Comparison of ENCODE assay signal across 8 cellular contexts in genomic region chr1:66332524-66332853, GRCh38.
A peak's percentile ranks its signal among the peaks of the same experiment; 100 is the strongest.
DNase-seq lines count a peak whose midpoint lies in the region; ATAC-seq and TF ChIP-seq lines count a peak whose summit lies in the region.

No MANE protein-coding gene starts in this region.

- H3K4me1 ChIP-seq in body of pancreas (no peaks in the 10 kb centered on the region), thoracic aorta (ENCODE audit: control insufficient read depth in 1 of 2, low read depth in 2 of 2) (peaks cover 2 to 45% of the 10 kb centered on the region in 2 donors)

- H3K9me3 ChIP-seq in body of pancreas (no peaks in the 10 kb centered on the region), thoracic aorta (no peaks in the 10 kb centered on the region)

- WGBS in body of pancreas, 2 donors = 6 to 10% methylated on average over 3 of the region's 3 CpGs
- WGBS in lower leg skin, 2 donors = 7 to 8% methylated on average over 3 of the region's 3 CpGs

- H3K27ac ChIP-seq in body of pancreas (peak overlapping the region; percentile 1 to 69 (median 58)), thoracic aorta (peak overlapping the region; percentile 70 to 77)

- TF ChIP-seq POLR2A in body of pancreas (IDR thresholded peaks at IDR 0.05) (no peak), lower leg skin (IDR thresholded peaks at IDR 0.05) (no peak)

- H3K4me3 ChIP-seq in body of pancreas = no peak overlapping the region
- H3K4me3 ChIP-seq in lower leg skin (ENCODE audit: low read depth, poor library complexity, severe bottlenecking) = peak overlapping the region; percentile 44
- peak overlapping the region; percentile 79 for H3K4me3 ChIP-seq in thoracic aorta

- peak overlapping the region; percentile 96 for H3K27ac Mint-ChIP-seq in T-helper 1 cell treated with Interleukin-12 subunit alpha and Interleukin-12 subunit beta and Interleukin-4 antibody, amounts not matched to agents 30 μg/mL and 1 μg/mL, for 36 hours

- intact Hi-C loops in body of pancreas (cut with DNase I) (no loop called here), lower leg skin (cut with DNase I; ENCODE audit: low total_unique reads) (no loop called here)

- peaks cover 35% of the 10 kb centered on the region for H3K36me3 Mint-ChIP-seq in T-helper 1 cell treated with Interleukin-12 subunit alpha and Interleukin-12 subunit beta and Interleukin-4 antibody, amounts not matched to agents 30 μg/mL and 1 μg/mL, for 36 hours (ENCODE audit: low read depth)

- no peaks in the 10 kb centered on the region for H3K27me3 Mint-ChIP-seq in T-helper 1 cell treated with Interleukin-12 subunit alpha and Interleukin-12 subunit beta and Interleukin-4 antibody, amounts not matched to agents 30 μg/mL and 1 μg/mL, for 36 hours (ENCODE audit: low read depth)

- TF ChIP-seq CTCF in body of pancreas (IDR thresholded peaks at IDR 0.05) (no peak), lower leg skin (IDR thresholded peaks at IDR 0.05) (no peak), thoracic aorta (IDR thresholded peaks at IDR 0.05) (no peak)

- H3K9me3 Mint-ChIP-seq in T-helper 1 cell treated with Interleukin-12 subunit alpha and Interleukin-12 subunit beta and Interleukin-4 antibody, amounts not matched to agents 30 μg/mL and 1 μg/mL, for 36 hours = no peaks in the 10 kb centered on the region

- peaks cover 51% of the 10 kb centered on the region for H3K4me1 Mint-ChIP-seq in T-helper 1 cell treated with Interleukin-12 subunit alpha and Interleukin-12 subunit beta and Interleukin-4 antibody, amounts not matched to agents 30 μg/mL and 1 μg/mL, for 36 hours (ENCODE audit: low read depth)

- no peaks in the 10 kb centered on the region for H3K36me3 ChIP-seq in body of pancreas (replicated peaks in 1 of 2; ENCODE audit: insufficient read depth in 1 of 2, low read depth in 2 of 2)
- no peaks in the 10 kb centered on the region for H3K36me3 ChIP-seq in thoracic aorta

- H3K27me3 ChIP-seq in body of pancreas (no peaks in the 10 kb centered on the region), thoracic aorta (replicated peaks; ENCODE audit: insufficient read depth) (no peaks in the 10 kb centered on the region)

- ATAC-seq in body of pancreas (peak; percentile 11), thoracic aorta (ENCODE audit: insufficient number of reproducible peaks, low FRiP score, low read depth) (no peak), HG03139 (IDR thresholded peaks at IDR 0.05; ENCODE audit: unreplicated experiment) (no peak)

- peak overlapping the region; percentile 97 for H3K4me3 Mint-ChIP-seq in T-helper 1 cell treated with Interleukin-12 subunit alpha and Interleukin-12 subunit beta and Interleukin-4 antibody, amounts not matched to agents 30 μg/mL and 1 μg/mL, for 36 hours

- no peak for DNase-seq in T-helper 1 cell
- DNase-seq in body of pancreas = no peak
- no peak for DNase-seq in lower leg skin (ENCODE audit: low spot score in 2 of 2)
- DNase-seq in thoracic aorta (ENCODE audit: low spot score) = no peak
- no peak for DNase-seq in kidney glomerular epithelial cell (lab: John Stamatoyannopoulos, UW)
- DNase-seq in NCI-H748 (lab: John Stamatoyannopoulos, UW; ENCODE audit: unreplicated experiment) = no peak

Comparison
In these comparisons a context has a peak if more than half of its experiments do, and no peak if none do; other contexts are left out.
1. H3K4me3 ChIP-seq: peak in lower leg skin (single experiment) and thoracic aorta (single experiment); none in body of pancreas (0 of 2).